In genomic region chr6:29736563-29736962, GRCh38 we compare ENCODE assay signal across 36 cellular contexts. TPM values are rescaled to one million over a fixed set of nuclear protein-coding genes. Genes with fewer than 3 reads are reported as not detected.
"Had no signal": no experiment of that assay in that cellular context is flagged by ENCODE, and none has a peak within 500 bp of the region (broad histone marks: within the 10 kb centered on the region; RNA-seq: fewer than 3 reads in every experiment).

No MANE protein-coding gene starts in this region.

- H3K4me3 ChIP-seq: adrenal gland, body of pancreas, breast epithelium had no signal

- H3K36me3 ChIP-seq: adrenal gland, brain microvascular endothelial cell, breast epithelium had no signal

- DNase-seq: activated B cell treated with CpG ODN at 0.5 μM for 24 hours; activated CD4-positive, alpha-beta memory T cell treated with anti-CD3 and anti-CD28 coated beads for 36 hours; activated CD4-positive, alpha-beta T cell treated with anti-CD3 and anti-CD28 coated beads for 4 hours; activated CD4-positive, alpha-beta T cell treated with anti-CD3 and anti-CD28 coated beads, Interleukin-2, amount 10 ng/mL, durations not matched to agents 24 days and 14 days; activated CD4-positive, alpha-beta T cell treated with anti-CD3 and anti-CD28 coated beads, Interleukin-2, amount 50 U/mL, for 1 hour; activated CD4-positive, alpha-beta T cell treated with anti-CD3 and anti-CD28 coated beads, Interleukin-2, amount 50 U/mL, for 4 hours; activated CD4-positive, CD25-positive, alpha-beta regulatory T cell treated with anti-CD3 and anti-CD28 coated beads, Interleukin-2, amount 50 U/mL, for 72 hours; activated CD8-positive, alpha-beta T cell treated with anti-CD3 and anti-CD28 coated beads for 36 hours; activated effector memory CD4-positive, alpha-beta T cell treated with anti-CD3 and anti-CD28 coated beads, Interleukin-2, amount 50 U/mL, for 16 hours; activated gamma-delta T cell treated with Interleukin-2 at 50 U/mL for 16 hours; activated naive CD4-positive, alpha-beta T cell; activated naive CD4-positive, alpha-beta T cell treated with anti-CD3 and anti-CD28 coated beads for 36 hours; activated naive CD4-positive, alpha-beta T cell treated with anti-CD3 and anti-CD28 coated beads, Interleukin-2, amount 50 U/mL, for 16 hours; activated naive CD8-positive, alpha-beta T cell treated with anti-CD3 and anti-CD28 coated beads for 36 hours; activated T-cell treated with anti-CD3 and anti-CD28 coated beads for 4 hours; activated T-cell treated with anti-CD3 and anti-CD28 coated beads, Interleukin-2, amount 50 U/mL, for 1 hour; activated T-cell treated with anti-CD3 and anti-CD28 coated beads, Interleukin-2, amount 50 U/mL, for 4 hours; activated T-cell treated with anti-CD3 and anti-CD28 coated beads, Interleukin-2, amount 50 U/mL, for 72 hours; amniotic stem cell; aorta; body of pancreas; brain microvascular endothelial cell; caudate nucleus; SW 1271; T-helper 1 cell; T-helper 2 cell; T-helper 9 cell had no signal

- H3K4me1 ChIP-seq: adrenal gland, body of pancreas, breast epithelium had no signal

- H3K4me3 Mint-ChIP-seq: activated B cell treated with CpG ODN at 0.5 μM for 24 hours; activated CD4-positive, alpha-beta memory T cell treated with anti-CD3 and anti-CD28 coated beads for 36 hours; activated CD4-positive, alpha-beta T cell treated with anti-CD3 and anti-CD28 coated beads, Interleukin-2, amount 10 ng/mL, durations not matched to agents 24 days and 14 days; activated CD8-positive, alpha-beta T cell treated with anti-CD3 and anti-CD28 coated beads for 36 hours; activated naive CD4-positive, alpha-beta T cell treated with anti-CD3 and anti-CD28 coated beads for 36 hours; activated naive CD8-positive, alpha-beta T cell treated with anti-CD3 and anti-CD28 coated beads for 36 hours; activated T-cell treated with anti-CD3 and anti-CD28 coated beads, Interleukin-2, amount 50 U/mL, for 4 hours; activated T-cell treated with anti-CD3 and anti-CD28 coated beads, Interleukin-2, amount 50 U/mL, for 72 hours; activated T-helper 1 cell treated with anti-CD3 and anti-CD28 coated beads, Interleukin-12 subunit alpha, Interleukin-12 subunit beta, Interleukin-2, Interleukin-4 antibody, amounts not matched to agents 30 ng/mL and 10 ng/mL and 1 ng/mL, durations not matched to agents 14 hours and 24 hours and 36 hours; activated T-helper 17 cell treated with anti-CD3 and anti-CD28 coated beads, Interleukin-2, amount 50 U/mL, for 72 hours; central memory CD8-positive, alpha-beta T cell; T-helper 1 cell treated with Interleukin-12 subunit alpha and Interleukin-12 subunit beta and Interleukin-4 antibody, amounts not matched to agents 30 μg/mL and 1 μg/mL, for 36 hours; T-helper 2 cell treated with Interferon-gamma antibody and Interleukin-4, amounts not matched to agents 5 μg/mL and 100 μg/mL, for 36 hours had no signal

- H3K4me1 Mint-ChIP-seq: activated T-helper 17 cell treated with anti-CD3 and anti-CD28 coated beads, Interleukin-2, amount 50 U/mL, for 72 hours had no signal

- H3K9me3 Mint-ChIP-seq: activated B cell treated with CpG ODN at 0.5 μM for 24 hours; activated CD4-positive, alpha-beta memory T cell treated with anti-CD3 and anti-CD28 coated beads for 36 hours; activated CD8-positive, alpha-beta T cell treated with anti-CD3 and anti-CD28 coated beads for 36 hours; activated naive CD4-positive, alpha-beta T cell treated with anti-CD3 and anti-CD28 coated beads for 36 hours; activated naive CD4-positive, alpha-beta T cell treated with anti-CD3 and anti-CD28 coated beads, Interleukin-2, amount 50 U/mL, for 72 hours; activated naive CD8-positive, alpha-beta T cell treated with anti-CD3 and anti-CD28 coated beads for 36 hours; activated T-cell treated with anti-CD3 and anti-CD28 coated beads, Interleukin-2, amount 50 U/mL, for 4 hours; activated T-cell treated with anti-CD3 and anti-CD28 coated beads, Interleukin-2, amount 50 U/mL, for 72 hours; activated T-helper 17 cell treated with anti-CD3 and anti-CD28 coated beads, Interleukin-2, amount 50 U/mL, for 72 hours had no signal

- H3K27ac ChIP-seq: adrenal gland, body of pancreas, brain microvascular endothelial cell, breast epithelium, VCaP had no signal

- ATAC-seq: activated CD8-positive, alpha-beta T cell treated with anti-CD3 and anti-CD28 coated beads for 36 hours; activated naive CD4-positive, alpha-beta T cell treated with anti-CD3 and anti-CD28 coated beads, Interleukin-2, amount 50 U/mL, for 72 hours; activated T-cell treated with anti-CD3 and anti-CD28 coated beads, Interleukin-2, amount 50 U/mL, for 4 hours; activated T-cell treated with anti-CD3 and anti-CD28 coated beads, Interleukin-2, amount 50 U/mL, for 72 hours; activated T-helper 17 cell treated with anti-CD3 and anti-CD28 coated beads, Interleukin-2, amount 50 U/mL, for 72 hours; body of pancreas had no signal

- H3K9me3 ChIP-seq: adrenal gland, body of pancreas, breast epithelium had no signal

- H3K36me3 Mint-ChIP-seq: activated CD4-positive, alpha-beta memory T cell treated with anti-CD3 and anti-CD28 coated beads for 36 hours had no signal

- H3K27ac Mint-ChIP-seq: activated B cell treated with CpG ODN at 0.5 μM for 24 hours; activated CD4-positive, alpha-beta memory T cell treated with anti-CD3 and anti-CD28 coated beads for 36 hours; activated CD4-positive, alpha-beta T cell treated with anti-CD3 and anti-CD28 coated beads, Interleukin-2, amount 10 ng/mL, durations not matched to agents 24 days and 14 days; activated CD8-positive, alpha-beta T cell treated with anti-CD3 and anti-CD28 coated beads for 36 hours; activated naive CD4-positive, alpha-beta T cell treated with anti-CD3 and anti-CD28 coated beads for 36 hours; activated naive CD4-positive, alpha-beta T cell treated with anti-CD3 and anti-CD28 coated beads, Interleukin-2, amount 50 U/mL, for 72 hours; activated naive CD8-positive, alpha-beta T cell treated with anti-CD3 and anti-CD28 coated beads for 36 hours; activated T-cell treated with anti-CD3 and anti-CD28 coated beads, Interleukin-2, amount 50 U/mL, for 72 hours; activated T-helper 1 cell treated with anti-CD3 and anti-CD28 coated beads, Interleukin-12 subunit alpha, Interleukin-12 subunit beta, Interleukin-2, Interleukin-4 antibody, amounts not matched to agents 30 ng/mL and 10 ng/mL and 1 ng/mL, durations not matched to agents 14 hours and 24 hours and 36 hours; activated T-helper 17 cell treated with anti-CD3 and anti-CD28 coated beads, Interleukin-2, amount 50 U/mL, for 72 hours; T-helper 1 cell treated with Interleukin-12 subunit alpha and Interleukin-12 subunit beta and Interleukin-4 antibody, amounts not matched to agents 30 μg/mL and 1 μg/mL, for 36 hours; T-helper 2 cell treated with Interferon-gamma antibody and Interleukin-4, amounts not matched to agents 5 μg/mL and 100 μg/mL, for 36 hours had no signal

- H3K27me3 Mint-ChIP-seq: activated B cell treated with CpG ODN at 0.5 μM for 24 hours; activated CD4-positive, alpha-beta memory T cell treated with anti-CD3 and anti-CD28 coated beads for 36 hours; activated CD4-positive, alpha-beta T cell treated with anti-CD3 and anti-CD28 coated beads, Interleukin-2, amount 10 ng/mL, durations not matched to agents 24 days and 14 days; activated CD8-positive, alpha-beta T cell treated with anti-CD3 and anti-CD28 coated beads for 36 hours; activated naive CD8-positive, alpha-beta T cell treated with anti-CD3 and anti-CD28 coated beads for 36 hours; activated T-helper 17 cell treated with anti-CD3 and anti-CD28 coated beads, Interleukin-2, amount 50 U/mL, for 72 hours; central memory CD8-positive, alpha-beta T cell had no signal

- H3K27me3 ChIP-seq: adrenal gland, body of pancreas, brain microvascular endothelial cell, breast epithelium had no signal

RNA-seq across cellular contexts. Expression of gene ZFP57, which starts 55.6 kb away (rescaled TPM):
- total RNA-seq: activated CD4-positive, alpha-beta memory T cell treated with anti-CD3 and anti-CD28 coated beads for 36 hours; activated CD8-positive, alpha-beta T cell treated with anti-CD3 and anti-CD28 coated beads for 36 hours; activated naive CD4-positive, alpha-beta T cell treated with anti-CD3 and anti-CD28 coated beads for 36 hours; activated T-cell treated with anti-CD3 and anti-CD28 coated beads, Interleukin-2, amount 50 U/mL, for 4 hours; body of pancreas had no signal
